Comparison of ENCODE assay signal across 2 cellular contexts in genomic region chr5:78620119-78620518, GRCh38. TPM values are rescaled to one million over a fixed set of nuclear protein-coding genes. Genes with fewer than 3 reads are reported as not detected.
"Had no signal": no experiment of that assay in that cellular context is flagged by ENCODE, and none has a peak within 500 bp of the region (broad histone marks: within the 10 kb centered on the region; RNA-seq: fewer than 3 reads in every experiment).

No MANE protein-coding gene starts in this region.

RNA-seq across cellular contexts. Expression of gene LHFPL2, which starts 28.5 kb away (rescaled TPM):
- total RNA-seq: activated CD8-positive, alpha-beta memory T cell treated with anti-CD3 and anti-CD28 coated beads, Interleukin-2, amount 10 ng/mL, durations not matched to agents 7 days and 5 days; T-helper 2 cell treated with Interferon-gamma antibody and Interleukin-4, amounts not matched to agents 100 ng/mL and 5 ng/mL, for 36 hours had no signal
